In the genomic region with DNA sequence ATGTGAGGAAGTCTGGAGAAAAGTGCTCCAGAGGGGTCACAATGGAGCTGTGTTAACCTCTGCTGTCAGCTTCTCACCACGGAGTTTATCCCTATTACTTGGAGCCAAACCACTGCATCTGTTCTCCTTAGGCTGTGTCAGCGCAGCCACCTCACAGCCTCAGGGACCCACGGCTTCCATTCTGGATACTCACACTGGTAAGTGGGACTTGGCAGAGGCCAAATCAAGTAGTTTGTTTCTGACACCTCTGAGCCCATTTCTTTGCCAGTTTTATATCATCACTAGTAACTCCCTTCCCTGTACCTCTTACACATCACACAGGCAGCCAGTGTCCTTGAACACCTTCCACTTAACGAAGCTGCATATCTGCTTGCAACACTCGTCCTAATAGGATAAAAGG, we compare ENCODE assay signal across 3 cellular contexts. TPM values are rescaled to one million over a fixed set of nuclear protein-coding genes. Genes with fewer than 3 reads are reported as not detected.
"Had no signal": no experiment of that assay in that cellular context is flagged by ENCODE, and none has a peak within 500 bp of the region (broad histone marks: within the 10 kb centered on the region; RNA-seq: fewer than 3 reads in every experiment).

No MANE protein-coding gene starts in this region.

RNA-seq across cellular contexts. Expression of a gene that starts 44.8 kb away (rescaled TPM):
- total RNA-seq: H1, H9 had no signal
- polyA plus RNA-seq: GM23338 had no signal
